In genomic region chr3:123080864-123081562, GRCh38 we compare ENCODE assay signal across 1 cellular context.
TF ChIP-seq lines count a peak whose summit lies in the region.

No MANE protein-coding gene starts in this region.

TF ChIP-seq in K562, 482 proteins besides CTCF, POLR2A, EP300 and RAD21 (continued from another document and continues in another):
- TF ChIP-seq ARID4B (CRISPR knock-in tag; IDR thresholded peaks at IDR 0.05) (no peak), GTF2E2 (tag; IDR thresholded peaks at IDR 0.05) (no peak), PRMT5 (CRISPR knock-in tag; IDR thresholded peaks at IDR 0.05) (no peak), RBM14 (IDR thresholded peaks at IDR 0.05; ENCODE audit: borderline replicate concordance, insufficient read depth, low read depth, low read length) (no peak), ZFPM2 (CRISPR knock-in tag; IDR thresholded peaks at IDR 0.05) (no peak), MGA (IDR thresholded peaks at IDR 0.05) (peak; percentile 61; the same call in 1 of the 2 replicates), SMAD4 (CRISPR knock-in tag; conservative IDR thresholded peaks at IDR 0.05) (no peak; the same call in 1 of the 2 replicates), JUNB (CRISPR knock-in tag; conservative IDR thresholded peaks at IDR 0.05) (no peak), ZBTB9 (CRISPR knock-in tag; IDR thresholded peaks at IDR 0.05) (no peak), RNF2 (IDR thresholded peaks at IDR 0.05) (peak; percentile 53; the same call in 1 of the 2 replicates), LCOR (CRISPR knock-in tag; IDR thresholded peaks at IDR 0.05) (no peak), POLR3A (IDR thresholded peaks at IDR 0.05; ENCODE audit: borderline replicate concordance, extremely low read depth, insufficient read depth, insufficient read length) (no peak), ATF7 (IDR thresholded peaks at IDR 0.05) (peak; percentile 25; the same call in 1 of the 2 replicates), SNRNP70 (optimal IDR thresholded peaks at IDR 0.05; ENCODE audit: low read depth, low read length) (no peak), CREB3L1 (IDR thresholded peaks at IDR 0.05; ENCODE audit: borderline replicate concordance, low read depth) (peak; percentile 78; the same call in 1 of the 2 replicates), TFAP4 (CRISPR knock-in tag; IDR thresholded peaks at IDR 0.05; ENCODE audit: borderline replicate concordance) (no peak), ZNF445 (CRISPR knock-in tag; IDR thresholded peaks at IDR 0.05; ENCODE audit: low read depth) (no peak), KDM2B (CRISPR knock-in tag; IDR thresholded peaks at IDR 0.05) (no peak), ZNF395 (CRISPR knock-in tag; IDR thresholded peaks at IDR 0.05) (0 out of 2 replicates have a peak, but pooled peaks have one; percentile 56), ATF4 (CRISPR knock-in tag; IDR thresholded peaks at IDR 0.05) (no peak), MAZ (CRISPR knock-in tag; conservative IDR thresholded peaks at IDR 0.05 in 1 of 2, IDR thresholded peaks at IDR 0.05 in 1 of 2) (no peak), ZBTB11 (CRISPR knock-in tag; IDR thresholded peaks at IDR 0.05) (0 out of 6 replicates have a peak, but pooled peaks of 1 of the 3 experiments have one; percentile 28), RFX1 (IDR thresholded peaks at IDR 0.05) (no peak), SMARCA5 (IDR thresholded peaks at IDR 0.05) (no peak), PHB (CRISPR knock-in tag; IDR thresholded peaks at IDR 0.05) (no peak), HMGN3 (IDR thresholded peaks at IDR 0.05; ENCODE audit: borderline replicate concordance, extremely low read depth, insufficient read length, low read depth, low read length) (no peak), PML (IDR thresholded peaks at IDR 0.05; ENCODE audit: low read length) (0 out of 2 replicates have a peak, but pooled peaks have one; percentile 42)
